Comparison of ENCODE assay signal across 8 cellular contexts in the genomic region with DNA sequence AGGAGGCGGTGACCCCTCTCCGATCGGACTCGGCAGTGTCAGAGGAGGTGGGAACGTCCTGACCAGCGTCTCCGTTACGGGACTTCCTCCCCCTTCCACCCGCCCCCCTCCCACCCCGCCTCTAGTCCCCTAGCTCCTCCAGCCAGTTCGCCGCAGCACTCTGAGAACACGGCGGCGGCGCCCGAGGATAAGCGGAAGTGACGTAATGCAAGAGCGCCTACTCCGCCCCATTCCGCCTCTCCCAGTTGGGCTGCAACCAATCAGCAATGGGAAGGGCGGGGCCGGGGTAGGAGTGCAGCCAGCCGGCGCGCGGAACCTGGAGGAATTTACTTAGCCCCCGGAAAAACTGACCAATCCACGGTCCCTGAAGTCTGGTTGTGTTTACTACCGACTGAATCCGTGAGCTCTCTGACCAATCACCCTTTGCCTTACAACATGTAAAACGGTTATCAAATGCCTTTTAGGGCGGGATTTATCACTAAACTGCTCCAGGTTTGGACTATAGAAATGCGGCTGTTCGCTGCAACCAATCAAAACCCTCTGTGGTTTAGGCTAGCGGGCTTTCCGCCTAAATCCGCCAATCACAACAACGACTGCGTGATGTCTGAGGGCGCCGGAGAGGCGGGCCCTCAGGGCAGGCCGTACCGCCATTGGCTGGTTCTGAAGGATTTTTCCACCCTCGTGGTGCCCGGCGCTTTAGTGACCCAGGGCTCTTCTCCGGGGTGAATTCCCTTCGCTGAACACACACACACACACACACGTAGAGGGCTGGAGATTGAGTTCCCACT. TPM values are rescaled to one million over a fixed set of nuclear protein-coding genes. Genes with fewer than 3 reads are reported as not detected.
DNase-seq lines count a peak whose midpoint lies in the region; ATAC-seq and TF ChIP-seq lines count a peak whose summit lies in the region.

A gene with protein sequence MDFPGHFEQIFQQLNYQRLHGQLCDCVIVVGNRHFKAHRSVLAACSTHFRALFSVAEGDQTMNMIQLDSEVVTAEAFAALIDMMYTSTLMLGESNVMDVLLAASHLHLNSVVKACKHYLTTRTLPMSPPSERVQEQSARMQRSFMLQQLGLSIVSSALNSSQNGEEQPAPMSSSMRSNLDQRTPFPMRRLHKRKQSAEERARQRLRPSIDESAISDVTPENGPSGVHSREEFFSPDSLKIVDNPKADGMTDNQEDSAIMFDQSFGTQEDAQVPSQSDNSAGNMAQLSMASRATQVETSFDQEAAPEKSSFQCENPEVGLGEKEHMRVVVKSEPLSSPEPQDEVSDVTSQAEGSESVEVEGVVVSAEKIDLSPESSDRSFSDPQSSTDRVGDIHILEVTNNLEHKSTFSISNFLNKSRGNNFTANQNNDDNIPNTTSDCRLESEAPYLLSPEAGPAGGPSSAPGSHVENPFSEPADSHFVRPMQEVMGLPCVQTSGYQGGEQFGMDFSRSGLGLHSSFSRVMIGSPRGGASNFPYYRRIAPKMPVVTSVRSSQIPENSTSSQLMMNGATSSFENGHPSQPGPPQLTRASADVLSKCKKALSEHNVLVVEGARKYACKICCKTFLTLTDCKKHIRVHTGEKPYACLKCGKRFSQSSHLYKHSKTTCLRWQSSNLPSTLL (minus strand): TSS at position 202 of the 788 bp plus-strand sequence. CDS start 22,899 bp downstream, outside the sequence.

- peak within 1 kb of the TSS; percentile 100 for H3K27ac Mint-ChIP-seq in GM23338
- H3K27ac Mint-ChIP-seq in activated T-helper 17 cell treated with anti-CD3 and anti-CD28 coated beads, Interleukin-2, amount 50 U/mL, for 72 hours: peak within 1 kb of the TSS; percentile 95
- H3K27ac Mint-ChIP-seq in naive thymus-derived CD8-positive, alpha-beta T cell: peak within 1 kb of the TSS; percentile 93 to 99 (median 98)

- peak within 1 kb of the TSS; percentile 93 for H3K9ac ChIP-seq in DND-41 (ENCODE audit: low read depth, low read length)

- H3K36me3 Mint-ChIP-seq in GM23338 (ENCODE audit: low read depth): peaks cover 11% of the 10 kb centered on the region
- peaks cover 30% of the 10 kb centered on the region for H3K36me3 Mint-ChIP-seq in activated T-helper 17 cell treated with anti-CD3 and anti-CD28 coated beads, Interleukin-2, amount 50 U/mL, for 72 hours (ENCODE audit: low read depth)
- peaks cover 0 to 5% (median 1%) of the 10 kb centered on the region in 3 donors for H3K36me3 Mint-ChIP-seq in naive thymus-derived CD8-positive, alpha-beta T cell

- H3K4me2 ChIP-seq in DND-41 (ENCODE audit: insufficient read depth, low read length): peak within 1 kb of the TSS; percentile 99
- H3K4me2 ChIP-seq in GM23338: peak within 1 kb of the TSS; percentile 93

- H3K27ac ChIP-seq in DND-41 (ENCODE audit: low read length): peak within 1 kb of the TSS; percentile 93
- H3K27ac ChIP-seq in GM23338 (ENCODE audit: low read depth): peak within 1 kb of the TSS; percentile 99

- H3K4me1 ChIP-seq in DND-41 (ENCODE audit: insufficient read depth, low read length): peaks cover 39% of the 10 kb centered on the region
- peaks cover 19% of the 10 kb centered on the region for H3K4me1 ChIP-seq in GM23338 (ENCODE audit: insufficient read depth)

- H2AFZ ChIP-seq in DND-41 (ENCODE audit: low read depth, low read length) (peak within 1 kb of the TSS; percentile 98), GM23338 (peak within 1 kb of the TSS; percentile 52; the same call in 1 of the 2 replicates)

- H3K4me3 Mint-ChIP-seq in GM23338: peak within 1 kb of the TSS; percentile 99
- H3K4me3 Mint-ChIP-seq in activated T-helper 17 cell treated with anti-CD3 and anti-CD28 coated beads, Interleukin-2, amount 50 U/mL, for 72 hours: peak within 1 kb of the TSS; percentile 90
- peak within 1 kb of the TSS; percentile 94 to 98 (median 96) for H3K4me3 Mint-ChIP-seq in naive thymus-derived CD8-positive, alpha-beta T cell

- no peaks in the 10 kb centered on the region for H3K9me3 Mint-ChIP-seq in GM23338
- H3K9me3 Mint-ChIP-seq in activated T-helper 17 cell treated with anti-CD3 and anti-CD28 coated beads, Interleukin-2, amount 50 U/mL, for 72 hours: no peaks in the 10 kb centered on the region
- H3K9me3 Mint-ChIP-seq in naive thymus-derived CD8-positive, alpha-beta T cell: no peaks in the 10 kb centered on the region

- no peak for TF ChIP-seq CTCF in DND-41 (IDR thresholded peaks at IDR 0.05; ENCODE audit: borderline replicate concordance, extremely low read depth, low read length, poor library complexity, severe bottlenecking)
- no peak for TF ChIP-seq CTCF in GM23338 (conservative IDR thresholded peaks at IDR 0.05; ENCODE audit: low read depth in 2 of 2)
- no peak for TF ChIP-seq CTCF in fibroblast of mammary gland (conservative IDR thresholded peaks at IDR 0.05; ENCODE audit: control insufficient read depth, insufficient read depth, low read depth, low read length)

- DNase-seq in DND-41 (peak; percentile 97), GM23338 (ENCODE audit: low spot score) (peak; percentile 100), LHCN-M2 (ENCODE audit: low read depth) (peak; percentile 100), RPMI8226 (peak; percentile 98), fibroblast of mammary gland (ENCODE audit: low read depth) (peak; percentile 100)
- DNase-seq in naive thymus-derived CD8-positive, alpha-beta T cell: peak; percentile 96 to 100 (median 99)
- peak; percentile 98 to 99 (median 99) for DNase-seq in stimulated activated naive CD4-positive, alpha-beta T cell (lab: John Stamatoyannopoulos, UW)

- peaks cover 24% of the 10 kb centered on the region for H3K4me1 Mint-ChIP-seq in GM23338
- H3K4me1 Mint-ChIP-seq in activated T-helper 17 cell treated with anti-CD3 and anti-CD28 coated beads, Interleukin-2, amount 50 U/mL, for 72 hours: peaks cover 16% of the 10 kb centered on the region
- H3K4me1 Mint-ChIP-seq in naive thymus-derived CD8-positive, alpha-beta T cell: peaks cover 20 to 46% (median 39%) of the 10 kb centered on the region in 4 donors

- peak; percentile 83 for ATAC-seq in DND-41 (ENCODE audit: insufficient read depth, low read depth)
- ATAC-seq in GM23338: peak; percentile 77
- peak; percentile 85 for ATAC-seq in activated T-helper 17 cell treated with anti-CD3 and anti-CD28 coated beads, Interleukin-2, amount 50 U/mL, for 72 hours (replicated peaks)
- ATAC-seq in naive thymus-derived CD8-positive, alpha-beta T cell: peak; percentile 81

- no peaks in the 10 kb centered on the region for H3K27me3 ChIP-seq in DND-41 (ENCODE audit: insufficient read depth, low read length, poor library complexity)
- no peaks in the 10 kb centered on the region for H3K27me3 ChIP-seq in GM23338 (ENCODE audit: insufficient read depth)

- H3K36me3 ChIP-seq in DND-41 (ENCODE audit: insufficient read depth, low read length) (no peaks in the 10 kb centered on the region; the same call in 1 of the 2 replicates), GM23338 (ENCODE audit: insufficient read depth) (no peaks in the 10 kb centered on the region)

- POLR2A ChIA-PET in naive thymus-derived CD8-positive, alpha-beta T cell (lab: Charles Lee): interaction anchor here (0.6 to 3.4 kb wide), 12 partner anchors 21 to 1019 kb away, joined by 3 to 56 read pairs (median 3); a partner anchor contains a TSS

- peaks cover 14% of the 10 kb centered on the region; the same call in 1 of the 2 replicates for H3F3A ChIP-seq in GM23338 (replicated peaks; ENCODE audit: low read depth)

- H3K4me3 ChIP-seq in DND-41 (ENCODE audit: low read depth in 1 of 2, low read length in 2 of 2) (peak within 1 kb of the TSS; percentile 68 to 85), GM23338 (peak within 1 kb of the TSS; percentile 74), fibroblast of mammary gland (ENCODE audit: control insufficient read depth, low read depth, low read length) (peak within 1 kb of the TSS; percentile 91)

- H3K79me2 ChIP-seq in DND-41 (ENCODE audit: insufficient read depth, low read length) (peaks cover 46% of the 10 kb centered on the region), GM23338 (replicated peaks; ENCODE audit: insufficient read depth) (peaks cover 43% of the 10 kb centered on the region)

- H4K20me1 ChIP-seq in DND-41 (ENCODE audit: insufficient read depth, low read length) (peaks cover 7% of the 10 kb centered on the region; the same call in 1 of the 2 replicates), GM23338 (replicated peaks; ENCODE audit: insufficient read depth) (peaks cover 29% of the 10 kb centered on the region)

- H3K27me3 Mint-ChIP-seq in GM23338 (ENCODE audit: insufficient read depth, low read depth, poor library complexity): peaks cover 26% of the 10 kb centered on the region
- H3K27me3 Mint-ChIP-seq in activated T-helper 17 cell treated with anti-CD3 and anti-CD28 coated beads, Interleukin-2, amount 50 U/mL, for 72 hours: no peaks in the 10 kb centered on the region
- no peaks in the 10 kb centered on the region for H3K27me3 Mint-ChIP-seq in naive thymus-derived CD8-positive, alpha-beta T cell

- H3K9me2 ChIP-seq in GM23338 (ENCODE audit: insufficient read depth): no peaks in the 10 kb centered on the region

- H3K9me3 ChIP-seq in DND-41 (ENCODE audit: insufficient read depth, low read length, severe bottlenecking): no peaks in the 10 kb centered on the region

TF ChIP-seq in GM23338, 12 proteins besides CTCF, POLR2A, EP300 and RAD21 (continues in another document):
- no peak; the same call in 1 of the 2 replicates for TF ChIP-seq NANOG (IDR thresholded peaks at IDR 0.05; ENCODE audit: borderline replicate concordance)
- peak; percentile 60 for TF ChIP-seq POLR2AphosphoS5 (IDR thresholded peaks at IDR 0.05; ENCODE audit: low read depth)
- no peak for TF ChIP-seq JUNB (IDR thresholded peaks at IDR 0.05; ENCODE audit: unreplicated experiment)
- TF ChIP-seq, protein P1, sequence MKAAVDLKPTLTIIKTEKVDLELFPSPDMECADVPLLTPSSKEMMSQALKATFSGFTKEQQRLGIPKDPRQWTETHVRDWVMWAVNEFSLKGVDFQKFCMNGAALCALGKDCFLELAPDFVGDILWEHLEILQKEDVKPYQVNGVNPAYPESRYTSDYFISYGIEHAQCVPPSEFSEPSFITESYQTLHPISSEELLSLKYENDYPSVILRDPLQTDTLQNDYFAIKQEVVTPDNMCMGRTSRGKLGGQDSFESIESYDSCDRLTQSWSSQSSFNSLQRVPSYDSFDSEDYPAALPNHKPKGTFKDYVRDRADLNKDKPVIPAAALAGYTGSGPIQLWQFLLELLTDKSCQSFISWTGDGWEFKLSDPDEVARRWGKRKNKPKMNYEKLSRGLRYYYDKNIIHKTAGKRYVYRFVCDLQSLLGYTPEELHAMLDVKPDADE (IDR thresholded peaks at IDR 0.05): no peak
- TF ChIP-seq CREB1 (CRISPR knock-in tag; IDR thresholded peaks at IDR 0.05; ENCODE audit: low read depth): peak; percentile 90
- TF ChIP-seq EZH2phosphoT487 (IDR thresholded peaks at IDR 0.05; ENCODE audit: unreplicated experiment): no peak
- TF ChIP-seq EZH2 (IDR thresholded peaks at IDR 0.05; ENCODE audit: low read depth, unreplicated experiment): no peak

RNA-seq across cellular contexts. Expression of the gene that starts here (rescaled TPM):
- 19.5 and 20.3 TPM in 2 replicates for total RNA-seq in GM23338 (2014; rRNA removed; shearing (Covaris generic))
- 2.5 and 2.8 TPM in 2 replicates for polyA plus RNA-seq in GM23338 (2016; fragmentation: Nextera tagmentation; extraction: Ambion mirVana)
- 6.7 and 6.9 TPM in 2 replicates for total RNA-seq in LHCN-M2 (2014; rRNA removed)
- polyA plus RNA-seq in LHCN-M2 (2012): 3.8 TPM
- total RNA-seq in activated T-helper 17 cell treated with anti-CD3 and anti-CD28 coated beads, Interleukin-2, amount 50 U/mL, for 72 hours: 10 to 100 TPM in 1 of 2 donors, 1 to 10 TPM in 1; 7.7 to 13.8 TPM
- 10 to 100 TPM; 12.9 to 13.2 TPM for total RNA-seq in naive thymus-derived CD8-positive, alpha-beta T cell
- under 1 TPM; 0.50 to 0.83 (median 0.64) TPM for polyA plus RNA-seq in naive thymus-derived CD8-positive, alpha-beta T cell

Comparison
In these comparisons a context has a peak if more than half of its experiments do, and no peak if none do; other contexts are left out.
1. Peak in every context shown above with its lines: DNase-seq, ATAC-seq, H3K4me3 ChIP-seq and H3K27ac ChIP-seq.